Comparison of ENCODE assay signal across 22 cellular contexts in the genomic region with DNA sequence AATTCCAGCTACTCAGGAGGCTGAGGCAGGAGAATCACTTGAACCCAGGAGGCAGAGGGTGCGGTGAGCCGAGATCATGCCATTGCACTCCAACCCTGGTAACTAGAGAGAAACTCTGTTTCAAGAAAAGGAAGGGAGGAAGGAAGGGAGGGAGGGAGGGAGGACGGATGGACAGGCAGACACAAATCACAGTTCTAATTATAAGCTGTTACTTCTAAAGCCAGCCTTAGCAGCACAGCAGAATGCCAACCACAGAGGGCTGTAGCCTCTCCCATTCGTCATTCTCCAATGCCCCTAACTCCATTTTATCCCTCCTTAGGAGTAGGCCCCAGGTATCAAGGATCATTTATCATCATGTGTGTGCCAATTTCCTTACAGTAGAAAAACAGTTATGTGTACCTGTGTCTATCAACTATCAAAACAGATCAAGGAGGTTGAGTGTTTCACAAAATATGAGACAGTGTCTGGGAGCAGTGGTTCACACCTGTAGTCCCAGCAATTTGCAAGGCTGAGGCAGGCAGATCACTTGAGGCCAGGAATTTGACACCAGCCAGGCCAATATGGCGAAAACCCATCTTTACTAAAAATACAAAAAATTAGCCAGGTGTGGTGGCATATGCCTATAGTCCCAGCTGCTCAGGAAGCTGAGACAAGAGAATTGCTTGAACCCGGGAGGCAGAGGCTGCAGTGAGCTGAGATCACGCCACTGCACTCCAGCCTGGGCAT. TPM values are rescaled to one million over a fixed set of nuclear protein-coding genes. Genes with fewer than 3 reads are reported as not detected.
DNase-seq lines count a peak whose midpoint lies in the region; ATAC-seq and TF ChIP-seq lines count a peak whose summit lies in the region.
"Had no signal": no experiment of that assay in that cellular context is flagged by ENCODE, and none has a peak within 500 bp of the region (broad histone marks: within the 10 kb centered on the region; RNA-seq: fewer than 3 reads in every experiment).

No MANE protein-coding gene starts in this region.

- TF ChIP-seq POLR2A in adrenal gland (IDR thresholded peaks at IDR 0.05) (no peak), tibial nerve (IDR thresholded peaks at IDR 0.05) (no peak)

- H3K4me3 ChIP-seq in SK-N-SH (ENCODE audit: low read depth in 2 of 2, low read length in 1 of 2) (no peak overlapping the region), adrenal gland (no peak overlapping the region), tibial nerve (no peak overlapping the region)
- H3K4me3 ChIP-seq: breast epithelium, HAP-1 had no signal

- intact Hi-C loops in adrenal gland (cut with DNase I): no loop called here

- H3K27ac Mint-ChIP-seq in mesothelial cell of epicardium: peak overlapping the region; percentile 87

- H3K4me1 Mint-ChIP-seq in mesothelial cell of epicardium: peaks cover 24% of the 10 kb centered on the region

- TF ChIP-seq RAD21 in SK-N-SH (IDR thresholded peaks at IDR 0.05; ENCODE audit: low read length): no peak

- no peak overlapping the region for H3K9ac ChIP-seq in SK-N-SH

- H3K36me3 Mint-ChIP-seq in mesothelial cell of epicardium: no peaks in the 10 kb centered on the region

- no peaks in the 10 kb centered on the region for H3K9me3 Mint-ChIP-seq in mesothelial cell of epicardium

- H3K27me3 Mint-ChIP-seq in mesothelial cell of epicardium (ENCODE audit: low read depth): no peaks in the 10 kb centered on the region

- H3K79me2 ChIP-seq in SK-N-SH (ENCODE audit: insufficient read depth): peaks cover 91% of the 10 kb centered on the region

- H3K9me3 ChIP-seq in SK-N-SH (no peaks in the 10 kb centered on the region), adrenal gland (replicated peaks in 1 of 3) (no peaks in the 10 kb centered on the region), tibial nerve (no peaks in the 10 kb centered on the region)
- H3K9me3 ChIP-seq: breast epithelium, HAP-1 had no signal

- H2AFZ ChIP-seq in SK-N-SH (ENCODE audit: low read depth): no peak overlapping the region

- 90% methylated on average over 7 of the region's 7 CpGs for WGBS in SK-N-SH (ENCODE audit: low lambda C conversion rate)
- WGBS in adrenal gland, 4 donors: 54 to 68% (median 58%) methylated on average over 7 of the region's 7 CpGs
- 70 to 71% methylated on average over 7 of the region's 7 CpGs for WGBS in tibial nerve, 2 donors

- peak overlapping the region; percentile 21; the same call in 1 of the 2 replicates for H3K4me2 ChIP-seq in SK-N-SH

- POLR2A ChIA-PET in SK-N-SH (lab: Yijun Ruan, JAX): interaction anchor here (1.1 kb wide), 1 partner anchor 18 kb away, joined by 3 read pairs; no protein-coding TSS in a partner anchor

- H4K20me1 ChIP-seq in SK-N-SH (ENCODE audit: insufficient read depth): peaks cover 98% of the 10 kb centered on the region

- peaks cover 20% of the 10 kb centered on the region for H3F3A ChIP-seq in SK-N-SH (replicated peaks; ENCODE audit: insufficient read depth)

- H3K36me3 ChIP-seq in SK-N-SH (replicated peaks in 1 of 2; ENCODE audit: control insufficient read depth in 1 of 2, insufficient read depth in 2 of 2, low read length in 1 of 2) (peaks cover 0 to 4% of the 10 kb centered on the region in 2 experiments), adrenal gland (replicated peaks in 1 of 2) (no peaks in the 10 kb centered on the region), tibial nerve (no peaks in the 10 kb centered on the region)
- H3K36me3 ChIP-seq: breast epithelium had no signal

- CTCF ChIA-PET in SK-N-SH (lab: Yijun Ruan, JAX): no interaction called here

- DNase-seq in SK-N-SH (no peak), adrenal gland (peak in 1 of 7 donors; percentile 13), mesothelial cell of epicardium (ENCODE audit: low spot score in 2 of 2, unreplicated experiment in 2 of 2) (no peak), tibial nerve (ENCODE audit: low spot score in 2 of 2) (no peak), activated T-cell treated with anti-CD3 and anti-CD28 coated beads for 4 hours (no peak), RKO (ENCODE audit: low spot score) (no peak)
- DNase-seq: activated naive CD4-positive, alpha-beta T cell; islet precursor cell; Kasumi-1; NCI-H1694 treated with DMSO at 0.1 percent for 48 hours; NCI-H526; stimulated activated CD4-positive, alpha-beta T cell treated with anti-CD3 and anti-CD28 coated beads, Interleukin-4, amount 100 ng/mL, for 1 hour had no signal

- H3K27me3 ChIP-seq in SK-N-SH (ENCODE audit: insufficient read depth) (no peaks in the 10 kb centered on the region), adrenal gland (no peaks in the 10 kb centered on the region), tibial nerve (no peaks in the 10 kb centered on the region)
- H3K27me3 ChIP-seq: breast epithelium had no signal

- TF ChIP-seq EP300 in SK-N-SH (IDR thresholded peaks at IDR 0.05; ENCODE audit: borderline replicate concordance in 1 of 2, low read depth in 1 of 2, low read length in 1 of 2) (no peak), tibial nerve (IDR thresholded peaks at IDR 0.05) (no peak)

- no peaks in the 10 kb centered on the region for H3K9me2 ChIP-seq in SK-N-SH

- TF ChIP-seq CTCF in SK-N-SH (IDR thresholded peaks at IDR 0.05) (no peak), adrenal gland (IDR thresholded peaks at IDR 0.05) (no peak), mesothelial cell of epicardium (IDR thresholded peaks at IDR 0.05; ENCODE audit: unreplicated experiment) (no peak), tibial nerve (IDR thresholded peaks at IDR 0.05) (no peak)

- H3K4me1 ChIP-seq in SK-N-SH (ENCODE audit: control insufficient read depth in 1 of 2, insufficient read depth in 2 of 2, low read depth in 1 of 2, low read length in 1 of 2) (peaks cover 2 to 17% of the 10 kb centered on the region in 2 experiments; a peak in 2 of 4 replicates), adrenal gland (replicated peaks in 1 of 2) (peaks cover 27 to 71% of the 10 kb centered on the region in 2 donors), tibial nerve (peaks cover 0 to 79% (median 31%) of the 10 kb centered on the region in 4 donors)
- H3K4me1 ChIP-seq: breast epithelium had no signal

- ATAC-seq in SK-N-SH treated with all-trans-retinoic acid at 6 μM for 48 hours (no peak), GM21423 (IDR thresholded peaks at IDR 0.05; ENCODE audit: unreplicated experiment) (no peak)

- H3K27ac ChIP-seq in SK-N-SH (ENCODE audit: low read depth in 2 of 2, low read length in 1 of 2) (peak overlapping the region in 1 of 2 experiments; percentile 80; a peak in 2 of 4 replicates), adrenal gland (peak overlapping the region; percentile 43 to 89 (median 78)), tibial nerve (peak overlapping the region in 3 of 4 donors; percentile 9 to 84 (median 76))
- H3K27ac ChIP-seq: 22Rv1, HL-60 had no signal

- H3K4me3 Mint-ChIP-seq in mesothelial cell of epicardium: no peak overlapping the region

TF ChIP-seq in SK-N-SH, 30 proteins besides CTCF, POLR2A, EP300 and RAD21 (continues in another document):
- TF ChIP-seq RCOR1 (IDR thresholded peaks at IDR 0.05; ENCODE audit: low read length): no peak
- no peak for TF ChIP-seq TCF12 (IDR thresholded peaks at IDR 0.05)

TF ChIP-seq in SK-N-SH treated with all-trans-retinoic acid at 6 μM for 48 hours, 23 proteins besides CTCF, POLR2A, EP300 and RAD21 (continues in another document):
- TF ChIP-seq OSR1 (CRISPR knock-in tag; IDR thresholded peaks at IDR 0.05) (no peak), RARB (CRISPR knock-in tag; IDR thresholded peaks at IDR 0.05) (no peak), SNAI2 (CRISPR knock-in tag; IDR thresholded peaks at IDR 0.05) (no peak)
- TF ChIP-seq, protein P1, sequence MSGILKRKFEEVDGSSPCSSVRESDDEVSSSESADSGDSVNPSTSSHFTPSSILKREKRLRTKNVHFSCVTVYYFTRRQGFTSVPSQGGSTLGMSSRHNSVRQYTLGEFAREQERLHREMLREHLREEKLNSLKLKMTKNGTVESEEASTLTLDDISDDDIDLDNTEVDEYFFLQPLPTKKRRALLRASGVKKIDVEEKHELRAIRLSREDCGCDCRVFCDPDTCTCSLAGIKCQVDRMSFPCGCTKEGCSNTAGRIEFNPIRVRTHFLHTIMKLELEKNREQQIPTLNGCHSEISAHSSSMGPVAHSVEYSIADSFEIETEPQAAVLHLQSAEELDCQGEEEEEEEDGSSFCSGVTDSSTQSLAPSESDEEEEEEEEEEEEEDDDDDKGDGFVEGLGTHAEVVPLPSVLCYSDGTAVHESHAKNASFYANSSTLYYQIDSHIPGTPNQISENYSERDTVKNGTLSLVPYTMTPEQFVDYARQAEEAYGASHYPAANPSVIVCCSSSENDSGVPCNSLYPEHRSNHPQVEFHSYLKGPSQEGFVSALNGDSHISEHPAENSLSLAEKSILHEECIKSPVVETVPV (CRISPR knock-in tag; IDR thresholded peaks at IDR 0.05): no peak

RNA-seq across cellular contexts. Expression of a gene that starts 19.1 kb away (rescaled TPM):
- polyA plus RNA-seq in SK-N-SH (2012; rRNA removed): 13.6 and 16.3 TPM in 2 replicates
- 15.3 and 22.0 TPM in 2 replicates for polyA plus RNA-seq in SK-N-SH (2012; cell fraction: cytosol; rRNA removed)
- 20.5 and 33.7 TPM in 2 replicates for polyA plus RNA-seq in SK-N-SH (2012; cell fraction: nucleus; rRNA removed)
- total RNA-seq in adrenal gland: 100 to 1,000 TPM in 5 of 8 donors, 10 to 100 TPM in 3; 35.9 to 156 (median 112) TPM
- 10 to 100 TPM; 47.5 to 95.8 (median 56.9) TPM for polyA plus RNA-seq in adrenal gland
- total RNA-seq in mesothelial cell of epicardium: 79.8 to 88.7 TPM (median 86.5 TPM) in 3 replicates
- 10 to 100 TPM; 51.1 to 65.9 (median 58.7) TPM for total RNA-seq in tibial nerve

RNA-seq across cellular contexts. Expression of a gene that starts 48.2 kb away (rescaled TPM):
- 0.02 TPM in 1 of 2 replicates, not detected in the other for polyA plus RNA-seq in SK-N-SH (2012; rRNA removed)
- polyA plus RNA-seq in SK-N-SH (2012; cell fraction: cytosol; rRNA removed): not detected in 2 replicates
- polyA plus RNA-seq in SK-N-SH (2012; cell fraction: nucleus; rRNA removed): 0.02 and 0.04 TPM in 2 replicates
- 1 to 10 TPM in 4 of 8 donors, under 1 TPM in 3, not detected in 1; 0.35 to 1.7 (median 1.1) TPM for total RNA-seq in adrenal gland
- 1 to 10 TPM in 2 of 3 donors, under 1 TPM in 1; 0.16 to 9.4 (median 5.4) TPM for polyA plus RNA-seq in adrenal gland
- total RNA-seq in mesothelial cell of epicardium: 0.75 to 1.1 TPM (median 1.0 TPM) in 3 replicates
- under 1 TPM in 1 of 4 donors, not detected in 3; 0.60 TPM for total RNA-seq in tibial nerve
- total RNA-seq: activated CD8-positive, alpha-beta memory T cell treated with anti-CD3 and anti-CD28 coated beads for 36 hours; glomerular endothelial cell; mononuclear cell; pulmonary artery endothelial cell had no signal
